2 cellular contexts compared by ENCODE assay signal in the genomic region with DNA sequence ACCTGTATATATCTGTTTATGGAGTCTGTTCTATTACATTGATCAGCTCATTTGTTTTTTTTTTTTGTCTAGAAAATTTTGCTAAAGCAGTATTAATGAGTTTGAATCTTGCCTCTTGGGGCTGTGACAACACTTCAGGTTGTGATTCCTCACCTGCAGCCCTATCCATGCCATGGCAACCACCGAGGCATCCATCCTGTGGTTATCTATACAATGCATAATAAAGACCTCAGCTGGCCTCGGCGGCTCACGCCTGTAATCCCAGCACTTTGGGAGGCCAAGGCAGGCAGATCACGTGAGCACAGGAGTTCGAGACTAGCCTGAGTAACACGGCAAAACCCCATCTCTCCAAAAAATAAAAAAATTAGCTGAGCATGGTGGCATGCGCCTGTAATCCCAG.
TF ChIP-seq lines count a peak whose summit lies in the region.

No MANE protein-coding gene starts in this region.

TF ChIP-seq in WTC11, 78 proteins besides CTCF, POLR2A, EP300 and RAD21:
- TF ChIP-seq, protein P1, sequence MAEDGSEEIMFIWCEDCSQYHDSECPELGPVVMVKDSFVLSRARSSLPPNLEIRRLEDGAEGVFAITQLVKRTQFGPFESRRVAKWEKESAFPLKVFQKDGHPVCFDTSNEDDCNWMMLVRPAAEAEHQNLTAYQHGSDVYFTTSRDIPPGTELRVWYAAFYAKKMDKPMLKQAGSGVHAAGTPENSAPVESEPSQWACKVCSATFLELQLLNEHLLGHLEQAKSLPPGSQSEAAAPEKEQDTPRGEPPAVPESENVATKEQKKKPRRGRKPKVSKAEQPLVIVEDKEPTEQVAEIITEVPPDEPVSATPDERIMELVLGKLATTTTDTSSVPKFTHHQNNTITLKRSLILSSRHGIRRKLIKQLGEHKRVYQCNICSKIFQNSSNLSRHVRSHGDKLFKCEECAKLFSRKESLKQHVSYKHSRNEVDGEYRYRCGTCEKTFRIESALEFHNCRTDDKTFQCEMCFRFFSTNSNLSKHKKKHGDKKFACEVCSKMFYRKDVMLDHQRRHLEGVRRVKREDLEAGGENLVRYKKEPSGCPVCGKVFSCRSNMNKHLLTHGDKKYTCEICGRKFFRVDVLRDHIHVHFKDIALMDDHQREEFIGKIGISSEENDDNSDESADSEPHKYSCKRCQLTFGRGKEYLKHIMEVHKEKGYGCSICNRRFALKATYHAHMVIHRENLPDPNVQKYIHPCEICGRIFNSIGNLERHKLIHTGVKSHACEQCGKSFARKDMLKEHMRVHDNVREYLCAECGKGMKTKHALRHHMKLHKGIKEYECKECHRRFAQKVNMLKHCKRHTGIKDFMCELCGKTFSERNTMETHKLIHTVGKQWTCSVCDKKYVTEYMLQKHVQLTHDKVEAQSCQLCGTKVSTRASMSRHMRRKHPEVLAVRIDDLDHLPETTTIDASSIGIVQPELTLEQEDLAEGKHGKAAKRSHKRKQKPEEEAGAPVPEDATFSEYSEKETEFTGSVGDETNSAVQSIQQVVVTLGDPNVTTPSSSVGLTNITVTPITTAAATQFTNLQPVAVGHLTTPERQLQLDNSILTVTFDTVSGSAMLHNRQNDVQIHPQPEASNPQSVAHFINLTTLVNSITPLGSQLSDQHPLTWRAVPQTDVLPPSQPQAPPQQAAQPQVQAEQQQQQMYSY (CRISPR knock-in tag; IDR thresholded peaks at IDR 0.05): no peak
- TF ChIP-seq, protein P2, sequence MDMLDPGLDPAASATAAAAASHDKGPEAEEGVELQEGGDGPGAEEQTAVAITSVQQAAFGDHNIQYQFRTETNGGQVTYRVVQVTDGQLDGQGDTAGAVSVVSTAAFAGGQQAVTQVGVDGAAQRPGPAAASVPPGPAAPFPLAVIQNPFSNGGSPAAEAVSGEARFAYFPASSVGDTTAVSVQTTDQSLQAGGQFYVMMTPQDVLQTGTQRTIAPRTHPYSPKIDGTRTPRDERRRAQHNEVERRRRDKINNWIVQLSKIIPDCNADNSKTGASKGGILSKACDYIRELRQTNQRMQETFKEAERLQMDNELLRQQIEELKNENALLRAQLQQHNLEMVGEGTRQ (CRISPR knock-in tag; IDR thresholded peaks at IDR 0.05): peak; percentile 74
- TF ChIP-seq, protein P3, sequence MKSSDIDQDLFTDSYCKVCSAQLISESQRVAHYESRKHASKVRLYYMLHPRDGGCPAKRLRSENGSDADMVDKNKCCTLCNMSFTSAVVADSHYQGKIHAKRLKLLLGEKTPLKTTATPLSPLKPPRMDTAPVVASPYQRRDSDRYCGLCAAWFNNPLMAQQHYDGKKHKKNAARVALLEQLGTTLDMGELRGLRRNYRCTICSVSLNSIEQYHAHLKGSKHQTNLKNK (CRISPR knock-in tag; IDR thresholded peaks at IDR 0.05): no peak
- TF ChIP-seq NFATC4 (CRISPR knock-in tag; IDR thresholded peaks at IDR 0.05) (no peak), OVOL2 (CRISPR knock-in tag; IDR thresholded peaks at IDR 0.05; ENCODE audit: borderline replicate concordance) (no peak)

TF ChIP-seq in H1, 55 proteins besides CTCF, POLR2A, EP300 and RAD21:
- TF ChIP-seq TCF12 (IDR thresholded peaks at IDR 0.05; ENCODE audit: low read depth, low read length) (0 out of 2 replicates have a peak, but pooled peaks have one; percentile 28), PHF8 (conservative IDR thresholded peaks at IDR 0.05; ENCODE audit: low read depth, low read length) (no peak)
